17 cellular contexts compared by ENCODE assay signal in genomic region chr2:227464356-227464755, GRCh38. TPM values are rescaled to one million over a fixed set of nuclear protein-coding genes. Genes with fewer than 3 reads are reported as not detected.
DNase-seq lines count a peak whose midpoint lies in the region; ATAC-seq and TF ChIP-seq lines count a peak whose summit lies in the region.
"Had no signal": no experiment of that assay in that cellular context is flagged by ENCODE, and none has a peak within 500 bp of the region (broad histone marks: within the 10 kb centered on the region; RNA-seq: fewer than 3 reads in every experiment).

No MANE protein-coding gene starts in this region.

- H3K4me3 ChIP-seq in Panc1 (ENCODE audit: low read depth in 2 of 2, low read length in 2 of 2) = no peak overlapping the region
- H3K4me3 ChIP-seq: GM12878, vagina had no signal

- no peaks in the 10 kb centered on the region for H3K36me3 ChIP-seq in Panc1 (ENCODE audit: control insufficient read depth, insufficient read depth, low read length)
- H3K36me3 ChIP-seq: vagina had no signal

- no TSS peak for BruUV-seq in Panc1 (replicated peaks; lab: Mats Ljungman, UMichigan)

- H3K4me1 Mint-ChIP-seq in activated T-cell treated with anti-CD3 and anti-CD28 coated beads, Interleukin-2, amount 50 U/mL, for 4 hours (ENCODE audit: low read depth) = peaks cover 76% of the 10 kb centered on the region
- peaks cover 85% of the 10 kb centered on the region for H3K4me1 Mint-ChIP-seq in activated naive CD8-positive, alpha-beta T cell (ENCODE audit: low read depth)
- peaks cover 86% of the 10 kb centered on the region for H3K4me1 Mint-ChIP-seq in stimulated activated naive CD8-positive, alpha-beta T cell treated with anti-CD3 and anti-CD28 coated beads, Interleukin-15, Interleukin-2, amounts not matched to agents 100 ng/mL and 50 ng/mL, for 24 hours (ENCODE audit: low read depth)

- peak overlapping the region; percentile 82; the same call in 1 of the 2 replicates for H3K27ac ChIP-seq in Panc1 (ENCODE audit: low read length)
- H3K27ac ChIP-seq: foreskin keratinocyte, vagina had no signal

- H3K27me3 Mint-ChIP-seq in activated T-cell treated with anti-CD3 and anti-CD28 coated beads, Interleukin-2, amount 50 U/mL, for 4 hours (ENCODE audit: low read depth) = no peaks in the 10 kb centered on the region
- H3K27me3 Mint-ChIP-seq in activated naive CD8-positive, alpha-beta T cell = no peaks in the 10 kb centered on the region
- H3K27me3 Mint-ChIP-seq in stimulated activated naive CD8-positive, alpha-beta T cell treated with anti-CD3 and anti-CD28 coated beads, Interleukin-15, Interleukin-2, amounts not matched to agents 100 ng/mL and 50 ng/mL, for 24 hours = no peaks in the 10 kb centered on the region

- no peaks in the 10 kb centered on the region for H3K9me3 ChIP-seq in Panc1 (ENCODE audit: control insufficient read depth, insufficient read depth, low read depth, low read length)
- H3K9me3 ChIP-seq: vagina had no signal

- DNase-seq in activated T-cell treated with anti-CD3 and anti-CD28 coated beads, Interleukin-2, amount 50 U/mL, for 4 hours = no peak
- no peak for DNase-seq in activated T-cell treated with anti-CD3 and anti-CD28 coated beads for 4 hours
- DNase-seq in Panc1 (ENCODE audit: low read depth, low spot score) = no peak
- no peak for DNase-seq in GM20000 (ENCODE audit: low spot score)
- DNase-seq: activated gamma-delta T cell, Calu3, foreskin keratinocyte, NCI-H1694 treated with DMSO at 0.1 percent for 48 hours, NCI-H446, Right ventricle myocardium superior had no signal

- no peaks in the 10 kb centered on the region for H3K9me3 Mint-ChIP-seq in activated T-cell treated with anti-CD3 and anti-CD28 coated beads, Interleukin-2, amount 50 U/mL, for 4 hours
- no peaks in the 10 kb centered on the region for H3K9me3 Mint-ChIP-seq in activated naive CD8-positive, alpha-beta T cell (ENCODE audit: low read depth)
- H3K9me3 Mint-ChIP-seq in stimulated activated naive CD8-positive, alpha-beta T cell treated with anti-CD3 and anti-CD28 coated beads, Interleukin-15, Interleukin-2, amounts not matched to agents 100 ng/mL and 50 ng/mL, for 24 hours = no peaks in the 10 kb centered on the region
- H3K9me3 Mint-ChIP-seq: brain had no signal

- H3K27ac Mint-ChIP-seq in activated naive CD8-positive, alpha-beta T cell = peak overlapping the region; percentile 99
- H3K27ac Mint-ChIP-seq in stimulated activated naive CD8-positive, alpha-beta T cell treated with anti-CD3 and anti-CD28 coated beads, Interleukin-15, Interleukin-2, amounts not matched to agents 100 ng/mL and 50 ng/mL, for 24 hours = peak overlapping the region; percentile 99

- ATAC-seq in activated T-cell treated with anti-CD3 and anti-CD28 coated beads, Interleukin-2, amount 50 U/mL, for 4 hours = peak; percentile 4 to 6
- ATAC-seq in Panc1 (no peak), HG03025 (IDR thresholded peaks at IDR 0.05; ENCODE audit: low FRiP score, unreplicated experiment) (no peak), HG03460 (IDR thresholded peaks at IDR 0.05; ENCODE audit: unreplicated experiment) (no peak)
- ATAC-seq: foreskin keratinocyte had no signal

- no peak for TF ChIP-seq CTCF in Panc1 (IDR thresholded peaks at IDR 0.05)
- no peak for TF ChIP-seq CTCF in GM20000 (IDR thresholded peaks at IDR 0.05; ENCODE audit: extremely low read depth, missing control alignments)

- no peaks in the 10 kb centered on the region for H3K27me3 ChIP-seq in Panc1 (ENCODE audit: control insufficient read depth, insufficient read depth, low read length)
- H3K27me3 ChIP-seq: foreskin keratinocyte, vagina had no signal

- POLR2A ChIA-PET in Panc1 (lab: Charles Lee) = no interaction called here

- CTCF ChIA-PET in Panc1 (lab: Charles Lee) = interaction anchor here (0.6 kb wide), 1 partner anchor 43 kb away, joined by 4 read pairs; no protein-coding TSS in a partner anchor

- no peaks in the 10 kb centered on the region for H3K36me3 Mint-ChIP-seq in activated T-cell treated with anti-CD3 and anti-CD28 coated beads, Interleukin-2, amount 50 U/mL, for 4 hours (ENCODE audit: insufficient read depth)
- peaks cover 2% of the 10 kb centered on the region for H3K36me3 Mint-ChIP-seq in activated naive CD8-positive, alpha-beta T cell
- H3K36me3 Mint-ChIP-seq in stimulated activated naive CD8-positive, alpha-beta T cell treated with anti-CD3 and anti-CD28 coated beads, Interleukin-15, Interleukin-2, amounts not matched to agents 100 ng/mL and 50 ng/mL, for 24 hours (ENCODE audit: low read depth) = no peaks in the 10 kb centered on the region
- H3K36me3 Mint-ChIP-seq: brain had no signal

- intact Hi-C loops in Panc1 (cut with micrococcal nuclease; ENCODE audit: unreplicated experiment) = no loop called here

- H3K4me3 Mint-ChIP-seq in activated T-cell treated with anti-CD3 and anti-CD28 coated beads, Interleukin-2, amount 50 U/mL, for 4 hours = peak overlapping the region; percentile 63
- H3K4me3 Mint-ChIP-seq in activated naive CD8-positive, alpha-beta T cell = peak overlapping the region; percentile 71
- peak overlapping the region; percentile 71 for H3K4me3 Mint-ChIP-seq in stimulated activated naive CD8-positive, alpha-beta T cell treated with anti-CD3 and anti-CD28 coated beads, Interleukin-15, Interleukin-2, amounts not matched to agents 100 ng/mL and 50 ng/mL, for 24 hours

- H3K4me1 ChIP-seq in Panc1 (ENCODE audit: control insufficient read depth, insufficient read depth, low read length) = peaks cover 52% of the 10 kb centered on the region

- in situ Hi-C loops in Panc1 (cut with HindIII; ENCODE audit: low pct_unique_long_range_greater_than_20kb, low sequenced_read_pairs) = no loop called here

RNA-seq across cellular contexts. Expression of gene AGFG1, which starts 7.6 kb away (rescaled TPM):
- total RNA-seq in activated T-cell treated with anti-CD3 and anti-CD28 coated beads, Interleukin-2, amount 50 U/mL, for 4 hours = 100 to 1,000 TPM; 200 to 228 (median 213) TPM
- total RNA-seq in Panc1 (2021; ENCODE audit: unreplicated experiment) = 98.5 TPM
- 52.1 TPM for polyA plus RNA-seq in Panc1 (2012; ENCODE audit: insufficient read length)

Comparison
In these comparisons a context has a peak if more than half of its experiments do, and no peak if none do; other contexts are left out.
1. ATAC-seq: peak in activated T-cell treated with anti-CD3 and anti-CD28 coated beads, Interleukin-2, amount 50 U/mL, for 4 hours (2 of 2); none in Panc1 (single experiment), HG03025 (single experiment) and HG03460 (single experiment).
2. Peak in every context shown above with its lines, with median percentiles within 50 percentile points of each other: H3K4me3 Mint-ChIP-seq.